ENCODE assay signal across 7 cellular contexts in genomic region chr14:104724981-104725771, GRCh38. TPM values are rescaled to one million over a fixed set of nuclear protein-coding genes. Genes with fewer than 3 reads are reported as not detected.
DNase-seq lines count a peak whose midpoint lies in the region; ATAC-seq and TF ChIP-seq lines count a peak whose summit lies in the region.

No MANE protein-coding gene starts in this region.

- H3K4me3 ChIP-seq in Panc1 (ENCODE audit: low read depth in 2 of 2, low read length in 2 of 2): peak overlapping the region; percentile 42 to 50

- intact Hi-C loops in Panc1 (cut with micrococcal nuclease; ENCODE audit: unreplicated experiment): no loop called here

- POLR2A ChIA-PET in Panc1 (lab: Charles Lee): no interaction called here
- POLR2A ChIA-PET in HEK293T (lab: Yijun Ruan, JAX): interaction anchor here (1.0 to 2.7 kb wide), 2 partner anchors 26 to 27 kb away, joined by 3 to 18 read pairs; partner anchors contain the start of gene SIVA1

- peak; percentile 19 for TF ChIP-seq CTCF in GM12873 (IDR thresholded peaks at IDR 0.05; ENCODE audit: insufficient read depth, low read depth, low read length, missing control alignments)
- peak; percentile 70 for TF ChIP-seq CTCF in Panc1 (IDR thresholded peaks at IDR 0.05)

- no peaks in the 10 kb centered on the region for H3K9me3 ChIP-seq in Panc1 (ENCODE audit: control insufficient read depth, insufficient read depth, low read depth, low read length)

- ATAC-seq in Panc1 (peak; percentile 50), HG03378 (IDR thresholded peaks at IDR 0.05; ENCODE audit: unreplicated experiment) (no peak)

- DNase-seq in Panc1 (ENCODE audit: low read depth, low spot score) (no peak), epidermal melanocyte (ENCODE audit: insufficient read length, low spot score) (peak; percentile 71), mucosa of gallbladder (ENCODE audit: low spot score) (peak; percentile 42), HEK293T (ENCODE audit: extremely low spot score) (no peak), AML-193 (lab: John Stamatoyannopoulos, UW) (no peak)

- H3K36me3 ChIP-seq in Panc1 (ENCODE audit: control insufficient read depth, insufficient read depth, low read length): no peaks in the 10 kb centered on the region

- in situ Hi-C loops in Panc1 (cut with HindIII; ENCODE audit: low pct_unique_long_range_greater_than_20kb, low sequenced_read_pairs): no loop called here

- H3K4me1 ChIP-seq in Panc1 (ENCODE audit: control insufficient read depth, insufficient read depth, low read length): peaks cover 33% of the 10 kb centered on the region

- CTCF ChIA-PET in Panc1 (lab: Charles Lee) (interaction anchor here (1.2 kb wide), 1 partner anchor 27 kb away, joined by 4 read pairs; the partner anchor contains the start of gene SIVA1), HEK293T (lab: Yijun Ruan, JAX) (interaction anchor here (1.4 kb wide), 1 partner anchor 27 kb away, joined by 3 read pairs; the partner anchor contains the start of gene SIVA1)

- no TSS peak for BruUV-seq in Panc1 (replicated peaks; lab: Mats Ljungman, UMichigan)

- no peaks in the 10 kb centered on the region for H3K27me3 ChIP-seq in Panc1 (ENCODE audit: control insufficient read depth, insufficient read depth, low read length)

- H3K27ac ChIP-seq in Panc1 (ENCODE audit: low read length): peak overlapping the region; percentile 59

TF ChIP-seq in HEK293T, 16 proteins besides CTCF, POLR2A, EP300 and RAD21:
- no peak for TF ChIP-seq ARNT (IDR thresholded peaks at IDR 0.05)
- TF ChIP-seq BHLHE40 (IDR thresholded peaks at IDR 0.05; ENCODE audit: borderline replicate concordance): no peak
- no peak for TF ChIP-seq NFRKB (IDR thresholded peaks at IDR 0.05)
- TF ChIP-seq, protein P1, sequence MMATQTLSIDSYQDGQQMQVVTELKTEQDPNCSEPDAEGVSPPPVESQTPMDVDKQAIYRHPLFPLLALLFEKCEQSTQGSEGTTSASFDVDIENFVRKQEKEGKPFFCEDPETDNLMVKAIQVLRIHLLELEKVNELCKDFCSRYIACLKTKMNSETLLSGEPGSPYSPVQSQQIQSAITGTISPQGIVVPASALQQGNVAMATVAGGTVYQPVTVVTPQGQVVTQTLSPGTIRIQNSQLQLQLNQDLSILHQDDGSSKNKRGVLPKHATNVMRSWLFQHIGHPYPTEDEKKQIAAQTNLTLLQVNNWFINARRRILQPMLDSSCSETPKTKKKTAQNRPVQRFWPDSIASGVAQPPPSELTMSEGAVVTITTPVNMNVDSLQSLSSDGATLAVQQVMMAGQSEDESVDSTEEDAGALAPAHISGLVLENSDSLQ (IDR thresholded peaks at IDR 0.05): no peak
- TF ChIP-seq FOXA1 (IDR thresholded peaks at IDR 0.05): no peak
- no peak for TF ChIP-seq ZNF384 (IDR thresholded peaks at IDR 0.05)
- no peak for TF ChIP-seq TARDBP (IDR thresholded peaks at IDR 0.05)
- TF ChIP-seq L3MBTL2 (conservative IDR thresholded peaks at IDR 0.05): no peak
- no peak for TF ChIP-seq SP1 (IDR thresholded peaks at IDR 0.05)
- TF ChIP-seq SUZ12 (IDR thresholded peaks at IDR 0.05): no peak
- TF ChIP-seq FOXK2 (IDR thresholded peaks at IDR 0.05): no peak
- TF ChIP-seq FOXM1 (IDR thresholded peaks at IDR 0.05; ENCODE audit: borderline replicate concordance): no peak
- TF ChIP-seq CTBP1 (IDR thresholded peaks at IDR 0.05; ENCODE audit: borderline replicate concordance): no peak
- no peak for TF ChIP-seq LEF1 (IDR thresholded peaks at IDR 0.05; ENCODE audit: borderline replicate concordance)
- TF ChIP-seq ELF4 (IDR thresholded peaks at IDR 0.05): no peak
- no peak for TF ChIP-seq HDGF (IDR thresholded peaks at IDR 0.05; ENCODE audit: borderline replicate concordance)
TF ChIP-seq in HEK293T: peak in this region for 0.

RNA-seq across cellular contexts. Expression of gene ADSS1, which starts 1.1 kb away (rescaled TPM):
- total RNA-seq in Panc1 (2021; ENCODE audit: unreplicated experiment) (9.4 TPM), mucosa of gallbladder (49.3 TPM)
- 15.6 TPM for polyA plus RNA-seq in Panc1 (2012; ENCODE audit: insufficient read length)

RNA-seq across cellular contexts. Expression of gene SIVA1, which starts 27.8 kb away (rescaled TPM):
- total RNA-seq in Panc1 (2021; ENCODE audit: unreplicated experiment) (100 TPM), mucosa of gallbladder (80.6 TPM)
- polyA plus RNA-seq in Panc1 (2012; ENCODE audit: insufficient read length): 184 TPM

RNA-seq across cellular contexts. Expression of gene INF2, which starts 35.8 kb away (rescaled TPM):
- 195 TPM for total RNA-seq in Panc1 (2021; ENCODE audit: unreplicated experiment)
- polyA plus RNA-seq in Panc1 (2012; ENCODE audit: insufficient read length): 179 TPM
- 306 TPM for total RNA-seq in mucosa of gallbladder

Comparison
In these comparisons a context has a peak if more than half of its experiments do, and no peak if none do; other contexts are left out.
1. DNase-seq: peak in epidermal melanocyte (single experiment) and mucosa of gallbladder (single experiment); none in Panc1 (single experiment), HEK293T (single experiment) and AML-193 (0 of 2).